Comparison of ENCODE assay signal across 33 cellular contexts in the genomic region with DNA sequence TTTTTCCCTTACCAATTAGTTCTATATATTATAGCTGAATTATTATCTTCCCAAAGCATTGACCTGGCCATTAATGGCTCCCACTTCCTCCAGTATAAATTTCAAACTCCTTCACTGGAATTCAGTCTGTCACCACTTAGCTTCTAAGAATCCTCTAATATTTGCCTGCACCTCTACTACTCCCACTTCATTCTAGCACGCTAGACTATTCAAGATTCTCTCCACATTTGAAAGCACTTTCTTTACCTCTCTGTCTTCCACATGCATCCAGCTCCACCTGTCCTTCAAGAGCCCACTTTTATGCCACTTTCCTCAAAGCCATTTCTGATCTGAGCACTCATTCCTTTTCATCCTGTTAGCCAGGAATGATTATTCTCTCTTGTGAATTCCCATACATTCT.
"Had no signal": no experiment of that assay in that cellular context is flagged by ENCODE, and none has a peak within 500 bp of the region (broad histone marks: within the 10 kb centered on the region; RNA-seq: fewer than 3 reads in every experiment).

No MANE protein-coding gene starts in this region.

- H3K27ac ChIP-seq: ascending aorta, brain microvascular endothelial cell, esophagus muscularis mucosa, foreskin keratinocyte, gastrocnemius medialis, heart left ventricle had no signal

- H3K36me3 Mint-ChIP-seq: activated CD4-positive, alpha-beta memory T cell treated with anti-CD3 and anti-CD28 coated beads for 36 hours; activated CD8-positive, alpha-beta memory T cell treated with anti-CD3 and anti-CD28 coated beads, Interleukin-2, amount 10 ng/mL, durations not matched to agents 7 days and 5 days; activated naive CD4-positive, alpha-beta T cell treated with anti-CD3 and anti-CD28 coated beads, Interleukin-2, amount 10 ng/mL, durations not matched to agents 7 days and 5 days; activated naive CD4-positive, alpha-beta T cell treated with anti-CD3 and anti-CD28 coated beads, Interleukin-2, amount 50 U/mL, for 72 hours; activated naive CD8-positive, alpha-beta T cell treated with anti-CD3 and anti-CD28 coated beads, Interleukin-2, amount 10 ng/mL, durations not matched to agents 7 days and 5 days had no signal

- H3K4me3 ChIP-seq: ascending aorta, esophagus muscularis mucosa, gastrocnemius medialis, heart left ventricle had no signal

- H3K9me3 ChIP-seq: ascending aorta, esophagus muscularis mucosa, gastrocnemius medialis, heart left ventricle had no signal

- H3K9me3 Mint-ChIP-seq: activated CD4-positive, alpha-beta memory T cell treated with anti-CD3 and anti-CD28 coated beads for 36 hours; activated CD4-positive, alpha-beta T cell treated with anti-CD3 and anti-CD28 coated beads, Interleukin-2, amount 10 ng/mL, durations not matched to agents 24 days and 14 days; activated naive CD4-positive, alpha-beta T cell treated with anti-CD3 and anti-CD28 coated beads, Interleukin-2, amount 10 ng/mL, durations not matched to agents 7 days and 5 days; activated naive CD4-positive, alpha-beta T cell treated with anti-CD3 and anti-CD28 coated beads, Interleukin-2, amount 50 U/mL, for 72 hours; activated naive CD8-positive, alpha-beta T cell treated with anti-CD3 and anti-CD28 coated beads, Interleukin-2, amount 10 ng/mL, durations not matched to agents 7 days and 5 days; activated T-helper 1 cell treated with anti-CD3 and anti-CD28 coated beads, Interleukin-12 subunit alpha, Interleukin-12 subunit beta, Interleukin-2, Interleukin-4 antibody, amounts not matched to agents 30 ng/mL and 10 ng/mL and 1 ng/mL, durations not matched to agents 14 hours and 24 hours and 36 hours; activated T-helper 2 cell treated with anti-CD3 and anti-CD28 coated beads, Interferon-gamma antibody, Interleukin-2, Interleukin-4, amounts not matched to agents 10 μg/mL and 5 μg/mL and 100 μg/mL, durations not matched to agents 14 hours and 24 hours and 36 hours; central memory CD8-positive, alpha-beta T cell; effector memory CD8-positive, alpha-beta T cell; T-helper 2 cell treated with Interferon-gamma antibody and Interleukin-4, amounts not matched to agents 5 μg/mL and 100 μg/mL, for 36 hours had no signal

- H3K4me3 Mint-ChIP-seq: activated CD4-positive, alpha-beta memory T cell treated with anti-CD3 and anti-CD28 coated beads for 36 hours; activated CD4-positive, alpha-beta T cell treated with anti-CD3 and anti-CD28 coated beads for 36 hours; activated CD4-positive, alpha-beta T cell treated with anti-CD3 and anti-CD28 coated beads, Interleukin-2, amount 10 ng/mL, durations not matched to agents 24 days and 14 days; activated CD8-positive, alpha-beta memory T cell treated with anti-CD3 and anti-CD28 coated beads, Interleukin-2, amount 10 ng/mL, durations not matched to agents 7 days and 5 days; activated CD8-positive, alpha-beta T cell treated with anti-CD3 and anti-CD28 coated beads, Interleukin-2, amount 10 ng/mL, durations not matched to agents 7 days and 5 days; activated naive CD4-positive, alpha-beta T cell treated with anti-CD3 and anti-CD28 coated beads, Interleukin-2, amount 10 ng/mL, durations not matched to agents 7 days and 5 days; activated naive CD8-positive, alpha-beta T cell treated with anti-CD3 and anti-CD28 coated beads, Interleukin-2, amount 10 ng/mL, durations not matched to agents 7 days and 5 days; activated T-helper 1 cell treated with anti-CD3 and anti-CD28 coated beads, Interleukin-12 subunit alpha, Interleukin-12 subunit beta, Interleukin-2, Interleukin-4 antibody, amounts not matched to agents 30 ng/mL and 10 ng/mL and 1 ng/mL, durations not matched to agents 14 hours and 24 hours and 36 hours; central memory CD8-positive, alpha-beta T cell; effector memory CD8-positive, alpha-beta T cell; T-helper 17 cell; T-helper 2 cell treated with Interferon-gamma antibody and Interleukin-4, amounts not matched to agents 5 μg/mL and 100 μg/mL, for 36 hours had no signal

- H3K4me1 Mint-ChIP-seq: activated CD4-positive, alpha-beta T cell treated with anti-CD3 and anti-CD28 coated beads for 36 hours; activated CD4-positive, alpha-beta T cell treated with anti-CD3 and anti-CD28 coated beads, Interleukin-2, amount 10 ng/mL, durations not matched to agents 24 days and 14 days; activated CD8-positive, alpha-beta memory T cell treated with anti-CD3 and anti-CD28 coated beads, Interleukin-2, amount 10 ng/mL, durations not matched to agents 7 days and 5 days; activated naive CD4-positive, alpha-beta T cell treated with anti-CD3 and anti-CD28 coated beads, Interleukin-2, amount 10 ng/mL, durations not matched to agents 7 days and 5 days; activated naive CD8-positive, alpha-beta T cell treated with anti-CD3 and anti-CD28 coated beads, Interleukin-2, amount 10 ng/mL, durations not matched to agents 7 days and 5 days; central memory CD8-positive, alpha-beta T cell had no signal

- ATAC-seq: activated CD4-positive, alpha-beta T cell treated with anti-CD3 and anti-CD28 coated beads for 36 hours; activated CD8-positive, alpha-beta memory T cell treated with anti-CD3 and anti-CD28 coated beads, Interleukin-2, amount 10 ng/mL, durations not matched to agents 7 days and 5 days; activated CD8-positive, alpha-beta T cell treated with anti-CD3 and anti-CD28 coated beads, Interleukin-2, amount 10 ng/mL, durations not matched to agents 7 days and 5 days; activated naive CD4-positive, alpha-beta T cell treated with anti-CD3 and anti-CD28 coated beads, Interleukin-2, amount 50 U/mL, for 72 hours; effector memory CD8-positive, alpha-beta T cell; foreskin keratinocyte; gastrocnemius medialis; heart left ventricle; T-helper 17 cell had no signal

- H3K4me1 ChIP-seq: ascending aorta, foreskin keratinocyte, gastrocnemius medialis had no signal

- H3K36me3 ChIP-seq: ascending aorta, brain microvascular endothelial cell, esophagus muscularis mucosa, gastrocnemius medialis, heart left ventricle had no signal

- DNase-seq: activated CD4-positive, alpha-beta memory T cell treated with anti-CD3 and anti-CD28 coated beads for 36 hours; activated CD4-positive, alpha-beta T cell treated with anti-CD3 and anti-CD28 coated beads for 36 hours; activated CD4-positive, alpha-beta T cell treated with anti-CD3 and anti-CD28 coated beads, Interleukin-2, amount 10 ng/mL, durations not matched to agents 24 days and 14 days; activated CD4-positive, CD25-positive, alpha-beta regulatory T cell; activated CD4-positive, CD25-positive, alpha-beta regulatory T cell treated with anti-CD3 and anti-CD28 coated beads, Interleukin-2, amount 50 U/mL, for 72 hours; activated CD8-positive, alpha-beta memory T cell treated with anti-CD3 and anti-CD28 coated beads, Interleukin-2, amount 10 ng/mL, durations not matched to agents 7 days and 5 days; activated CD8-positive, alpha-beta memory T cell treated with anti-CD3 and anti-CD28 coated beads, Interleukin-2, amount 50 U/mL, for 4 hours; activated CD8-positive, alpha-beta T cell treated with anti-CD3 and anti-CD28 coated beads, Interleukin-2, amount 10 ng/mL, durations not matched to agents 7 days and 5 days; activated effector memory CD4-positive, alpha-beta T cell treated with anti-CD3 and anti-CD28 coated beads, Interleukin-2, amount 50 U/mL, for 16 hours; activated naive CD4-positive, alpha-beta T cell treated with anti-CD3 and anti-CD28 coated beads, Interleukin-2, amount 10 ng/mL, durations not matched to agents 7 days and 5 days; activated naive CD8-positive, alpha-beta T cell treated with anti-CD3 and anti-CD28 coated beads, Interleukin-2, amount 10 ng/mL, durations not matched to agents 7 days and 5 days; activated T-cell treated with anti-CD3 and anti-CD28 coated beads, Interleukin-2, amount 50 U/mL, for 1 hour; activated T-cell treated with anti-CD3 and anti-CD28 coated beads, Interleukin-2, amount 50 U/mL, for 48 hours; brain microvascular endothelial cell; cortex of kidney; dermis blood vessel endothelial cell; effector CD4-positive, alpha-beta T cell; effector memory CD8-positive, alpha-beta T cell; erythroblast; foreskin keratinocyte; gastrocnemius medialis; glutamatergic neuron; heart left ventricle; T-helper 1 cell; T-helper 17 cell; T1000 had no signal

- H3K27me3 ChIP-seq: ascending aorta, brain microvascular endothelial cell, esophagus muscularis mucosa, foreskin keratinocyte, gastrocnemius medialis, heart left ventricle had no signal

- H3K27me3 Mint-ChIP-seq: activated CD4-positive, alpha-beta memory T cell treated with anti-CD3 and anti-CD28 coated beads for 36 hours; activated CD4-positive, alpha-beta T cell treated with anti-CD3 and anti-CD28 coated beads for 36 hours; central memory CD8-positive, alpha-beta T cell; effector memory CD8-positive, alpha-beta T cell had no signal

- H3K27ac Mint-ChIP-seq: activated CD4-positive, alpha-beta memory T cell treated with anti-CD3 and anti-CD28 coated beads for 36 hours; activated CD4-positive, alpha-beta T cell treated with anti-CD3 and anti-CD28 coated beads for 36 hours; activated CD4-positive, alpha-beta T cell treated with anti-CD3 and anti-CD28 coated beads, Interleukin-2, amount 10 ng/mL, durations not matched to agents 24 days and 14 days; activated CD8-positive, alpha-beta memory T cell treated with anti-CD3 and anti-CD28 coated beads, Interleukin-2, amount 10 ng/mL, durations not matched to agents 7 days and 5 days; activated CD8-positive, alpha-beta T cell treated with anti-CD3 and anti-CD28 coated beads, Interleukin-2, amount 10 ng/mL, durations not matched to agents 7 days and 5 days; activated naive CD4-positive, alpha-beta T cell treated with anti-CD3 and anti-CD28 coated beads, Interleukin-2, amount 10 ng/mL, durations not matched to agents 7 days and 5 days; activated naive CD4-positive, alpha-beta T cell treated with anti-CD3 and anti-CD28 coated beads, Interleukin-2, amount 50 U/mL, for 72 hours; activated naive CD8-positive, alpha-beta T cell treated with anti-CD3 and anti-CD28 coated beads, Interleukin-2, amount 10 ng/mL, durations not matched to agents 7 days and 5 days; activated T-helper 1 cell treated with anti-CD3 and anti-CD28 coated beads, Interleukin-12 subunit alpha, Interleukin-12 subunit beta, Interleukin-2, Interleukin-4 antibody, amounts not matched to agents 30 ng/mL and 10 ng/mL and 1 ng/mL, durations not matched to agents 14 hours and 24 hours and 36 hours; activated T-helper 2 cell treated with anti-CD3 and anti-CD28 coated beads, Interferon-gamma antibody, Interleukin-2, Interleukin-4, amounts not matched to agents 10 μg/mL and 5 μg/mL and 100 μg/mL, durations not matched to agents 14 hours and 24 hours and 36 hours; effector memory CD8-positive, alpha-beta T cell; T-helper 17 cell; T-helper 2 cell treated with Interferon-gamma antibody and Interleukin-4, amounts not matched to agents 5 μg/mL and 100 μg/mL, for 36 hours had no signal
